In genomic region chr18:47204908-47205522, GRCh38 we compare ENCODE assay signal across 1 cellular context.
TF ChIP-seq lines count a peak whose summit lies in the region.

No MANE protein-coding gene starts in this region.

TF ChIP-seq in GM23338, 12 proteins besides CTCF, POLR2A, EP300 and RAD21 (continued from another document):
- TF ChIP-seq ZNF462 (CRISPR knock-in tag; IDR thresholded peaks at IDR 0.05): 0 out of 2 replicates have a peak, but pooled peaks have one; percentile 37
- TF ChIP-seq REST (IDR thresholded peaks at IDR 0.05; ENCODE audit: unreplicated experiment): no peak
- no peak for TF ChIP-seq CREB1 (CRISPR knock-in tag; IDR thresholded peaks at IDR 0.05; ENCODE audit: low read depth)
